8 cellular contexts compared by ENCODE assay signal in genomic region chr6:156720739-156721714, GRCh38. TPM values are rescaled to one million over a fixed set of nuclear protein-coding genes. Genes with fewer than 3 reads are reported as not detected.
DNase-seq lines count a peak whose midpoint lies in the region; ATAC-seq and TF ChIP-seq lines count a peak whose summit lies in the region.

No MANE protein-coding gene starts in this region.

- intact Hi-C loops in Right ventricle myocardium superior (cut with DNase I) = no loop called here
- intact Hi-C loops in Right ventricle myocardium inferior (cut with DNase I) = loop anchor here (1.0 to 2.0 kb wide), 2 partner anchors 34 to 54 kb away; no protein-coding TSS in a partner anchor

- H3K9ac ChIP-seq in stomach smooth muscle (ENCODE audit: low read length in 2 of 2) = peak overlapping the region; percentile 34 to 71

- peak overlapping the region; percentile 69 for H3K27ac ChIP-seq in WERI-Rb-1
- H3K27ac ChIP-seq in stomach smooth muscle (ENCODE audit: low read length) = peak overlapping the region; percentile 87

- TF ChIP-seq CTCF in WERI-Rb-1 (IDR thresholded peaks at IDR 0.05; ENCODE audit: low read depth, low read length) = no peak

- H3K36me3 ChIP-seq in WERI-Rb-1 = no peaks in the 10 kb centered on the region
- H3K36me3 ChIP-seq in stomach smooth muscle (ENCODE audit: control insufficient read depth in 2 of 2, insufficient read depth in 2 of 2, low read length in 2 of 2) = no peaks in the 10 kb centered on the region

- H3K4me3 ChIP-seq in WERI-Rb-1 (ENCODE audit: low read depth, low read length) (peak overlapping the region; percentile 29), stomach smooth muscle (ENCODE audit: low read length in 2 of 2) (peak overlapping the region in 1 of 2 donors; percentile 73)

- ATAC-seq in Right ventricle myocardium superior (ENCODE audit: poor library complexity) = peak; percentile 25
- no peak for ATAC-seq in Right ventricle myocardium inferior
- peak; percentile 50 for ATAC-seq in HG03135 (IDR thresholded peaks at IDR 0.05; ENCODE audit: unreplicated experiment)
- no peak for ATAC-seq in HG03196 (IDR thresholded peaks at IDR 0.05; ENCODE audit: unreplicated experiment)

- H3K9me3 ChIP-seq in WERI-Rb-1 (ENCODE audit: severe bottlenecking) (no peaks in the 10 kb centered on the region), stomach smooth muscle (ENCODE audit: control insufficient read depth in 2 of 2, low read length in 2 of 2) (no peaks in the 10 kb centered on the region)

- H3K27me3 ChIP-seq in WERI-Rb-1 (ENCODE audit: insufficient read depth, low read depth, severe bottlenecking) = no peaks in the 10 kb centered on the region
- H3K27me3 ChIP-seq in stomach smooth muscle (ENCODE audit: control insufficient read depth in 1 of 2, insufficient read depth in 2 of 2, low read length in 2 of 2) = no peaks in the 10 kb centered on the region

- H3K4me1 ChIP-seq in stomach smooth muscle (ENCODE audit: control insufficient read depth, insufficient read depth, low read length) = peaks cover 28% of the 10 kb centered on the region

- no peak for DNase-seq in Right ventricle myocardium superior
- DNase-seq in Right ventricle myocardium inferior (ENCODE audit: missing footprints) = no peak
- peak; percentile 69 for DNase-seq in WERI-Rb-1
- DNase-seq in iPS-NIHi7 (ENCODE audit: extremely low spot score) = peak; percentile 49
- no peak for DNase-seq in NCI-H446 treated with DMSO at 0.1 percent for 48 hours (lab: John Stamatoyannopoulos, UW)

RNA-seq across cellular contexts. Expression of gene ARID1B, which starts 56.2 kb away (rescaled TPM):
- 49.2 TPM for total RNA-seq in Right ventricle myocardium superior
- 46.4 TPM for total RNA-seq in Right ventricle myocardium inferior

Comparison
In these comparisons a context has a peak if more than half of its experiments do, and no peak if none do; other contexts are left out.
1. ATAC-seq: peak in Right ventricle myocardium superior (single experiment) and HG03135 (single experiment); none in Right ventricle myocardium inferior (single experiment) and HG03196 (single experiment).
2. DNase-seq: peak in WERI-Rb-1 (single experiment) and iPS-NIHi7 (single experiment); none in Right ventricle myocardium superior (single experiment), Right ventricle myocardium inferior (single experiment) and NCI-H446 treated with DMSO at 0.1 percent for 48 hours (single experiment).